ENCODE assay signal across 1 cellular context in the genomic region with DNA sequence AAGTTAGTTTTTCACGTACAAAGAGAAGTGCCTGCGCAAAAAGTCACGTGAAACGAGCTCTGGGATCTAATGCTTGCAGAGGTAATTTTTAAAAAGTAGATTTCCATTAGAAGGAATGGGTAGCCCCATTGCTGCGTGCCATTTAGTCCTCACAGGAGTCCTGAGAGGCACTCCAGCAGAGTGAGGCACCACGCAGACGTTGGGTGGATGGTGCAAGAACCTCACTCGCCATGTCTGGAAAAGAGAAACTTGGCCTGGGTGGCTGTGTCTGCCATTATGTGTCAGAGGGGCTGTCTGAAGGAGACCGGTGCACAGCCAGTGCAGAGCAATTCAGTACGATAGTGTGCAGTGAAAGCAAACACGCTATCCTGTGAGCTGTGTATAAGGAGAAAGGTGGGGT.
TF ChIP-seq lines count a peak whose summit lies in the region.

No MANE protein-coding gene starts in this region.

TF ChIP-seq in HepG2, 621 proteins besides CTCF, POLR2A, EP300 and RAD21:
- TF ChIP-seq, protein P1, sequence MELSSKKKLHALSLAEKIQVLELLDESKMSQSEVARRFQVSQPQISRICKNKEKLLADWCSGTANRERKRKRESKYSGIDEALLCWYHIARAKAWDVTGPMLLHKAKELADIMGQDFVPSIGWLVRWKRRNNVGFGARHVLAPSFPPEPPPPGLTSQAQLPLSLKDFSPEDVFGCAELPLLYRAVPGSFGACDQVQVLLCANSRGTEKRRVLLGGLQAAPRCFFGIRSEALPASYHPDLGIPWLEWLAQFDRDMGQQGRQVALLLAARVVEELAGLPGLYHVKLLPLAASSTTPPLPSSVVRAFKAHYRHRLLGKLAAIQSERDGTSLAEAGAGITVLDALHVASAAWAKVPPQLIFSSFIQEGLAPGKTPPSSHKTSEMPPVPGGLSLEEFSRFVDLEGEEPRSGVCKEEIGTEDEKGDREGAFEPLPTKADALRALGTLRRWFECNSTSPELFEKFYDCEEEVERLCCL (CRISPR knock-in tag; IDR thresholded peaks at IDR 0.05; ENCODE audit: borderline replicate concordance) = no peak
- 0 out of 2 replicates have a peak, but pooled peaks have one; percentile 29 for TF ChIP-seq POLR2G (IDR thresholded peaks at IDR 0.05; ENCODE audit: low read depth, low read length)
- no peak for TF ChIP-seq HNRNPUL1 (IDR thresholded peaks at IDR 0.05; ENCODE audit: low read depth, low read length)
- TF ChIP-seq, protein P2, sequence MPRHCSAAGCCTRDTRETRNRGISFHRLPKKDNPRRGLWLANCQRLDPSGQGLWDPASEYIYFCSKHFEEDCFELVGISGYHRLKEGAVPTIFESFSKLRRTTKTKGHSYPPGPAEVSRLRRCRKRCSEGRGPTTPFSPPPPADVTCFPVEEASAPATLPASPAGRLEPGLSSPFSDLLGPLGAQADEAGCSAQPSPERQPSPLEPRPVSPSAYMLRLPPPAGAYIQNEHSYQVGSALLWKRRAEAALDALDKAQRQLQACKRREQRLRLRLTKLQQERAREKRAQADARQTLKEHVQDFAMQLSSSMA (CRISPR knock-in tag; IDR thresholded peaks at IDR 0.05) = 0 out of 2 replicates have a peak, but pooled peaks have one; percentile 32
